ENCODE assay signal across 8 cellular contexts in the genomic region with DNA sequence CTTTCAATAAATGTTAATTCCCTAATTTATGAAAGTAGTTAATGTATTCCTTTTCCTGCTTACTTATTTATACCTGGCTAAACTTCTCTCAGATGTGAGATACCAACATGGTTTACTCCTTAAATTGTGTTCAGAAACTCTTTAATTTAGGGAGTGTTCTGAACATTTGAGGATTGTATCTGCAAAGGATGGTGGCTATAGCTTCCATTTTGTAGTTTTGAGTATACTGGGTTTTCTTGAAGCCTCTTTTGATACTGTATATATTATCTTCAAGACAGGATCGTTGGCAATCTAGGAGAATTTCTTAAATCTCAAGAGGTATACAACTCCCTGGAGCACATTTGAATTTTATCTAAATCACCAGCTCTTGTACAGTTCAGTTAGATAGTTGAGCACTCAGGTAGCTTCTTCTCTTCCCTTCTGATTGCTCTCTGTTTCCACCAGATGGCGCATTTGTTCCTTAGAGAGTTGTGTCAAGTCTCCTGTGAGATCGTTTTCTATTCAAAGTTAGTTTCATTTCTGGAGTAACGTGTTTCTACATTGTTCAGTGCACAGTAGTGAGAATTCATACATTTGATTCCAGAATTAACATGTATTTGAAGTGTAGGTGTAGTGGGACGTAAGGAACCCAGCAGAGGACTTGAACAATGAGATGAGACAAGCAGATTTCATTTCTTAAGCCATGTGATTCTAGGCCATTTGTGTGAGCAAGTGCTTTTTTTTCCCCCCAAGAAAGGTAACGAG.
DNase-seq lines count a peak whose midpoint lies in the region; ATAC-seq and TF ChIP-seq lines count a peak whose summit lies in the region.
"Not testable (repeated sequence)": the region's sequence is repeated elsewhere in the genome, so short reads cannot be mapped to it uniquely, and the experiment has no call there.

No MANE protein-coding gene starts in this region.

- WGBS in mesendoderm (ENCODE audit: extremely low coverage, insufficient coverage, low lambda C conversion rate), result no CpG with 5 or more reads among the region's 6 CpGs
- 7 to 13% (median 8%) methylated on average over 6 of the region's 6 CpGs for WGBS in stomach, 5 donors

- H3K36me3 Mint-ChIP-seq in activated CD8-positive, alpha-beta memory T cell treated with anti-CD3 and anti-CD28 coated beads, Interleukin-2, amount 10 ng/mL, durations not matched to agents 7 days and 5 days, result not testable (repeated sequence)

- not testable (repeated sequence) for H2BK120ac ChIP-seq in mesendoderm (ENCODE audit: low read depth, low read length)

- H3K9ac ChIP-seq in KMS-11 (peak overlapping the region; percentile 9; the same call in 1 of the 2 replicates), OCI-LY1 (ENCODE audit: low read length) (peak overlapping the region; percentile 51; the same call in 1 of the 2 replicates)
- H3K9ac ChIP-seq in mesendoderm (ENCODE audit: low read length), result not testable (repeated sequence)

- H3K27me3 ChIP-seq in KMS-11 (ENCODE audit: insufficient read depth, low read depth); OCI-LY1 (ENCODE audit: insufficient read depth, low read length); mesendoderm (ENCODE audit: insufficient read depth, low read length, poor library complexity); stomach: not testable (repeated sequence)

- H3K56ac ChIP-seq in mesendoderm (ENCODE audit: low read length), result not testable (repeated sequence)

- H3K4ac ChIP-seq in mesendoderm (ENCODE audit: low read depth, low read length), result not testable (repeated sequence)

- H3K4me3 ChIP-seq in KMS-11 (IDR thresholded peaks at IDR 0.05; ENCODE audit: insufficient read depth, low read depth, low read length); mesendoderm (ENCODE audit: low read length); stomach: not testable (repeated sequence)
- H3K4me3 ChIP-seq in OCI-LY1 (ENCODE audit: low read depth, low read length, poor library complexity, severe bottlenecking) (peak overlapping the region; percentile 45), epithelial cell of esophagus (ENCODE audit: low read length) (peak overlapping the region; percentile 15)

- H4K8ac ChIP-seq in mesendoderm (ENCODE audit: low read depth, low read length), result not testable (repeated sequence)

- TF ChIP-seq POLR2A in stomach (IDR thresholded peaks at IDR 0.05), result not testable (repeated sequence)

- H3K79me2 ChIP-seq in KMS-11 (ENCODE audit: insufficient read depth, low read depth); OCI-LY1 (ENCODE audit: insufficient read depth, low read length); mesendoderm (ENCODE audit: control insufficient read depth, insufficient read depth, low read length): not testable (repeated sequence)

- H3K9me2 ChIP-seq in OCI-LY1 (ENCODE audit: low read depth, low read length), result not testable (repeated sequence)

- not testable (repeated sequence) for H3K27me3 Mint-ChIP-seq in activated CD8-positive, alpha-beta memory T cell treated with anti-CD3 and anti-CD28 coated beads, Interleukin-2, amount 10 ng/mL, durations not matched to agents 7 days and 5 days

- peak overlapping the region; percentile 80 for H3K4me3 Mint-ChIP-seq in activated CD8-positive, alpha-beta memory T cell treated with anti-CD3 and anti-CD28 coated beads, Interleukin-2, amount 10 ng/mL, durations not matched to agents 7 days and 5 days

- H4K5ac ChIP-seq in mesendoderm (ENCODE audit: low read length), result not testable (repeated sequence)

- peak overlapping the region; percentile 69 for H3K4me2 ChIP-seq in KMS-11
- H3K4me2 ChIP-seq in OCI-LY1 (ENCODE audit: low read length), result peak overlapping the region; percentile 66
- not testable (repeated sequence) for H3K4me2 ChIP-seq in mesendoderm (ENCODE audit: low read length)

- intact Hi-C loops in stomach (cut with DNase I; ENCODE audit: low total_unique reads), result loop anchor here (10.0 kb wide), 1 partner anchor 276 kb away; no protein-coding TSS in a partner anchor

- H3K36me3 ChIP-seq in KMS-11 (ENCODE audit: insufficient read depth); mesendoderm (ENCODE audit: control insufficient read depth, insufficient read depth, low read length): not testable (repeated sequence)
- H3K36me3 ChIP-seq in OCI-LY1 (ENCODE audit: insufficient read depth, low read length) (peaks cover 12% of the 10 kb centered on the region; the same call in 1 of the 2 replicates), stomach (peaks cover 0 to 42% (median 39%) of the 10 kb centered on the region in 4 donors)

- H4K20me1 ChIP-seq in KMS-11 (ENCODE audit: insufficient read depth); OCI-LY1 (ENCODE audit: insufficient read depth, low read length): not testable (repeated sequence)

- H3F3A ChIP-seq in OCI-LY1 (ENCODE audit: insufficient read depth, low read length), result not testable (repeated sequence)

- not testable (repeated sequence) for H3K4me1 ChIP-seq in KMS-11 (ENCODE audit: low read depth, poor library complexity, severe bottlenecking); OCI-LY1 (ENCODE audit: insufficient read depth, low read length, severe bottlenecking); mesendoderm (ENCODE audit: control insufficient read depth, low read depth, low read length)
- H3K4me1 ChIP-seq in stomach, result peaks cover 0 to 11% (median 2%) of the 10 kb centered on the region in 4 donors

- DNase-seq in EH (ENCODE audit: low read depth), result peak; percentile 67
- peak; percentile 63 for DNase-seq in activated CD8-positive, alpha-beta memory T cell treated with anti-CD3 and anti-CD28 coated beads, Interleukin-2, amount 10 ng/mL, durations not matched to agents 7 days and 5 days
- peak; percentile 50 for DNase-seq in epithelial cell of esophagus (ENCODE audit: low read depth)
- peak; percentile 2 for DNase-seq in mesendoderm
- not testable (repeated sequence) for DNase-seq in stomach

- H2BK15ac ChIP-seq in mesendoderm (replicated peaks; ENCODE audit: low read depth), result not testable (repeated sequence)

- TF ChIP-seq EP300 in stomach (IDR thresholded peaks at IDR 0.05), result not testable (repeated sequence)

- peak overlapping the region; percentile 94 for H3K27ac Mint-ChIP-seq in activated CD8-positive, alpha-beta memory T cell treated with anti-CD3 and anti-CD28 coated beads, Interleukin-2, amount 10 ng/mL, durations not matched to agents 7 days and 5 days

- ATAC-seq in GM21717 (IDR thresholded peaks at IDR 0.05; ENCODE audit: unreplicated experiment), result peak; percentile 84
- ATAC-seq in activated CD8-positive, alpha-beta memory T cell treated with anti-CD3 and anti-CD28 coated beads, Interleukin-2, amount 10 ng/mL, durations not matched to agents 7 days and 5 days, result peak; percentile 97

- not testable (repeated sequence) for H3K23ac ChIP-seq in mesendoderm (ENCODE audit: low read length)

- not testable (repeated sequence) for H3K4me1 Mint-ChIP-seq in activated CD8-positive, alpha-beta memory T cell treated with anti-CD3 and anti-CD28 coated beads, Interleukin-2, amount 10 ng/mL, durations not matched to agents 7 days and 5 days

- H3K27ac ChIP-seq in KMS-11, result peak overlapping the region; percentile 24; the same call in 1 of the 2 replicates
- peak overlapping the region; percentile 26 for H3K27ac ChIP-seq in OCI-LY1 (ENCODE audit: low read depth, low read length, poor library complexity, severe bottlenecking)
- not testable (repeated sequence) for H3K27ac ChIP-seq in mesendoderm (ENCODE audit: low read depth, low read length)
- peak overlapping the region in 1 of 5 donors; percentile 15 for H3K27ac ChIP-seq in stomach

- not testable (repeated sequence) for H2AK5ac ChIP-seq in mesendoderm (ENCODE audit: low read length)

- H3K9me3 ChIP-seq in OCI-LY1 (ENCODE audit: low read length); stomach: not testable (repeated sequence)

- not testable (repeated sequence) for H3K79me1 ChIP-seq in mesendoderm (ENCODE audit: low read length)

- H3K9me3 Mint-ChIP-seq in activated CD8-positive, alpha-beta memory T cell treated with anti-CD3 and anti-CD28 coated beads, Interleukin-2, amount 10 ng/mL, durations not matched to agents 7 days and 5 days (ENCODE audit: low read depth), result not testable (repeated sequence)

- H2BK5ac ChIP-seq in mesendoderm (ENCODE audit: low read length), result not testable (repeated sequence)

- H2AFZ ChIP-seq in KMS-11 (ENCODE audit: low read depth), result peak overlapping the region; percentile 36; the same call in 1 of the 2 replicates
- not testable (repeated sequence) for H2AFZ ChIP-seq in OCI-LY1 (ENCODE audit: low read length)

- H3K18ac ChIP-seq in mesendoderm (ENCODE audit: low read length), result not testable (repeated sequence)

- TF ChIP-seq CTCF in KMS-11 (conservative IDR thresholded peaks at IDR 0.05; ENCODE audit: low read depth, low read length) (peak; percentile 72), OCI-LY1 (IDR thresholded peaks at IDR 0.05; ENCODE audit: low read length) (peak; percentile 66), epithelial cell of esophagus (IDR thresholded peaks at IDR 0.05; ENCODE audit: insufficient read depth, low read depth, low read length, missing control alignments) (peak; percentile 39), stomach (IDR thresholded peaks at IDR 0.05) (peak in 5 of 7 experiments; percentile 42 to 69 (median 45))

- CTCF ChIA-PET in activated CD8-positive, alpha-beta memory T cell treated with anti-CD3 and anti-CD28 coated beads, Interleukin-2, amount 10 ng/mL, durations not matched to agents 7 days and 5 days (lab: Charles Lee), result interaction anchor here (0.6 to 1.2 kb wide), 6 partner anchors 130 to 276 kb away, joined by 3 to 7 read pairs (median 4); partner anchors contain the start of gene CALU
